Comparison of ENCODE assay signal across 1 cellular context in genomic region chr12:118016424-118017264, GRCh38.
TF ChIP-seq lines count a peak whose summit lies in the region.

TSS of gene RFC5 (plus strand) at chr12:118016703. CDS start at chr12:118016828, 125 bp downstream.

TF ChIP-seq in A549, 52 proteins besides CTCF, POLR2A, EP300 and RAD21 (continued from another document):
- peak; percentile 99 for TF ChIP-seq REST (IDR thresholded peaks at IDR 0.05)
- TF ChIP-seq BHLHE40 (IDR thresholded peaks at IDR 0.05; ENCODE audit: low read depth, low read length) = no peak
- TF ChIP-seq, protein P1, sequence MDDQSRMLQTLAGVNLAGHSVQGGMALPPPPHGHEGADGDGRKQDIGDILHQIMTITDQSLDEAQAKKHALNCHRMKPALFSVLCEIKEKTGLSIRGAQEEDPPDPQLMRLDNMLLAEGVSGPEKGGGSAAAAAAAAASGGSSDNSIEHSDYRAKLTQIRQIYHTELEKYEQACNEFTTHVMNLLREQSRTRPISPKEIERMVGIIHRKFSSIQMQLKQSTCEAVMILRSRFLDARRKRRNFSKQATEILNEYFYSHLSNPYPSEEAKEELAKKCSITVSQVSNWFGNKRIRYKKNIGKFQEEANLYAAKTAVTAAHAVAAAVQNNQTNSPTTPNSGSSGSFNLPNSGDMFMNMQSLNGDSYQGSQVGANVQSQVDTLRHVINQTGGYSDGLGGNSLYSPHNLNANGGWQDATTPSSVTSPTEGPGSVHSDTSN (IDR thresholded peaks at IDR 0.05) = 0 out of 2 replicates have a peak, but pooled peaks have one; percentile 20
- TF ChIP-seq KDM5A (IDR thresholded peaks at IDR 0.05) = peak; percentile 86
- 0 out of 3 replicates have a peak, but pooled peaks have one; percentile 55 for TF ChIP-seq BCL3 (IDR thresholded peaks at IDR 0.05)
- no peak for TF ChIP-seq CBX8 (IDR thresholded peaks at IDR 0.05)
- TF ChIP-seq CHD4 (IDR thresholded peaks at IDR 0.05; ENCODE audit: borderline replicate concordance) = no peak
- TF ChIP-seq, protein P2, sequence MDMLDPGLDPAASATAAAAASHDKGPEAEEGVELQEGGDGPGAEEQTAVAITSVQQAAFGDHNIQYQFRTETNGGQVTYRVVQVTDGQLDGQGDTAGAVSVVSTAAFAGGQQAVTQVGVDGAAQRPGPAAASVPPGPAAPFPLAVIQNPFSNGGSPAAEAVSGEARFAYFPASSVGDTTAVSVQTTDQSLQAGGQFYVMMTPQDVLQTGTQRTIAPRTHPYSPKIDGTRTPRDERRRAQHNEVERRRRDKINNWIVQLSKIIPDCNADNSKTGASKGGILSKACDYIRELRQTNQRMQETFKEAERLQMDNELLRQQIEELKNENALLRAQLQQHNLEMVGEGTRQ (IDR thresholded peaks at IDR 0.05) = no peak
- TF ChIP-seq, protein P3, sequence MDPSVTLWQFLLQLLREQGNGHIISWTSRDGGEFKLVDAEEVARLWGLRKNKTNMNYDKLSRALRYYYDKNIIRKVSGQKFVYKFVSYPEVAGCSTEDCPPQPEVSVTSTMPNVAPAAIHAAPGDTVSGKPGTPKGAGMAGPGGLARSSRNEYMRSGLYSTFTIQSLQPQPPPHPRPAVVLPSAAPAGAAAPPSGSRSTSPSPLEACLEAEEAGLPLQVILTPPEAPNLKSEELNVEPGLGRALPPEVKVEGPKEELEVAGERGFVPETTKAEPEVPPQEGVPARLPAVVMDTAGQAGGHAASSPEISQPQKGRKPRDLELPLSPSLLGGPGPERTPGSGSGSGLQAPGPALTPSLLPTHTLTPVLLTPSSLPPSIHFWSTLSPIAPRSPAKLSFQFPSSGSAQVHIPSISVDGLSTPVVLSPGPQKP (IDR thresholded peaks at IDR 0.05; ENCODE audit: low read depth, low read length) = no peak
- TF ChIP-seq, protein P4, sequence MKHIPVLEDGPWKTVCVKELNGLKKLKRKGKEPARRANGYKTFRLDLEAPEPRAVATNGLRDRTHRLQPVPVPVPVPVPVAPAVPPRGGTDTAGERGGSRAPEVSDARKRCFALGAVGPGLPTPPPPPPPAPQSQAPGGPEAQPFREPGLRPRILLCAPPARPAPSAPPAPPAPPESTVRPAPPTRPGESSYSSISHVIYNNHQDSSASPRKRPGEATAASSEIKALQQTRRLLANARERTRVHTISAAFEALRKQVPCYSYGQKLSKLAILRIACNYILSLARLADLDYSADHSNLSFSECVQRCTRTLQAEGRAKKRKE (CRISPR knock-in tag; IDR thresholded peaks at IDR 0.05; ENCODE audit: low read depth) = no peak
- peak; percentile 98 for TF ChIP-seq CHD2 (IDR thresholded peaks at IDR 0.05; ENCODE audit: low read length, partially characterized antibody)
- TF ChIP-seq HES2 (IDR thresholded peaks at IDR 0.05) = no peak
- peak in 1 of 2 experiments; percentile 71; a peak in 3 of 5 replicates for TF ChIP-seq JUN (IDR thresholded peaks at IDR 0.05)
- TF ChIP-seq, protein P5, sequence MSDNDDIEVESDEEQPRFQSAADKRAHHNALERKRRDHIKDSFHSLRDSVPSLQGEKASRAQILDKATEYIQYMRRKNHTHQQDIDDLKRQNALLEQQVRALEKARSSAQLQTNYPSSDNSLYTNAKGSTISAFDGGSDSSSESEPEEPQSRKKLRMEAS (IDR thresholded peaks at IDR 0.05) = peak; percentile 89
- no peak for TF ChIP-seq RNF2 (IDR thresholded peaks at IDR 0.05; ENCODE audit: borderline replicate concordance, low read depth)
- TF ChIP-seq RCOR1 (IDR thresholded peaks at IDR 0.05; ENCODE audit: low read depth, low read length) = no peak
